2 cellular contexts compared by ENCODE assay signal in genomic region chr7:150977382-150978135, GRCh38.
TF ChIP-seq lines count a peak whose summit lies in the region.

No MANE protein-coding gene starts in this region.

TF ChIP-seq in HEK293, 187 proteins besides CTCF, POLR2A, EP300 and RAD21 (continued from another document and continues in another):
- no peak for TF ChIP-seq ZBTB44 (tag by site-specific recombination; IDR thresholded peaks at IDR 0.05)
- no peak for TF ChIP-seq BCL6B (tag by site-specific recombination; IDR thresholded peaks at IDR 0.05)
- no peak for TF ChIP-seq GLI2 (tag by site-specific recombination; IDR thresholded peaks at IDR 0.05; ENCODE audit: borderline replicate concordance, low read depth)
- TF ChIP-seq ZNF677 (tag by site-specific recombination; IDR thresholded peaks at IDR 0.05) = no peak
- no peak for TF ChIP-seq REST (tag by site-specific recombination; IDR thresholded peaks at IDR 0.05)
- 0 out of 2 replicates have a peak, but pooled peaks have one; percentile 22 for TF ChIP-seq ZFHX2 (tag by site-specific recombination; conservative IDR thresholded peaks at IDR 0.05)
- TF ChIP-seq ZNF175 (tag by site-specific recombination; IDR thresholded peaks at IDR 0.05) = no peak
- TF ChIP-seq ZBTB21 (tag by site-specific recombination; IDR thresholded peaks at IDR 0.05) = no peak
- no peak for TF ChIP-seq ZNF354C (tag by site-specific recombination; IDR thresholded peaks at IDR 0.05; ENCODE audit: borderline replicate concordance, low read depth)
- TF ChIP-seq ZFP41 (tag by site-specific recombination; IDR thresholded peaks at IDR 0.05; ENCODE audit: borderline replicate concordance) = no peak
- TF ChIP-seq PBX3 (CRISPR knock-in tag; IDR thresholded peaks at IDR 0.05) = no peak
- no peak for TF ChIP-seq ZNF133 (tag by site-specific recombination; IDR thresholded peaks at IDR 0.05)
- TF ChIP-seq ZBTB17 (tag by site-specific recombination; IDR thresholded peaks at IDR 0.05) = no peak
- no peak for TF ChIP-seq ZNF26 (tag by site-specific recombination; IDR thresholded peaks at IDR 0.05)
- no peak for TF ChIP-seq ZNF311 (tag by site-specific recombination; IDR thresholded peaks at IDR 0.05; ENCODE audit: borderline replicate concordance)
- no peak for TF ChIP-seq ZNF23 (tag by site-specific recombination; IDR thresholded peaks at IDR 0.05; ENCODE audit: borderline replicate concordance)
- no peak for TF ChIP-seq ZBTB7A (tag by site-specific recombination; IDR thresholded peaks at IDR 0.05; ENCODE audit: low read depth)
- peak; percentile 44; the same call in 1 of the 2 replicates for TF ChIP-seq ZBTB48 (tag by site-specific recombination; IDR thresholded peaks at IDR 0.05)

TF ChIP-seq in K562, 482 proteins besides CTCF, POLR2A, EP300 and RAD21 (continued from another document and continues in another):
- TF ChIP-seq KAT7 (CRISPR knock-in tag; IDR thresholded peaks at IDR 0.05; ENCODE audit: borderline replicate concordance) (no peak), CEBPG (CRISPR knock-in tag; IDR thresholded peaks at IDR 0.05) (no peak), CEBPG (tag; conservative IDR thresholded peaks at IDR 0.05 in 1 of 2, IDR thresholded peaks at IDR 0.05 in 1 of 2) (no peak), ATF7 (IDR thresholded peaks at IDR 0.05) (no peak), ZNF184 (CRISPR knock-in tag; IDR thresholded peaks at IDR 0.05) (no peak), MEF2D (tag; conservative IDR thresholded peaks at IDR 0.05; ENCODE audit: low read depth) (no peak), ZBTB26 (CRISPR knock-in tag; IDR thresholded peaks at IDR 0.05) (no peak), SIN3B (IDR thresholded peaks at IDR 0.05; ENCODE audit: low read depth) (0 out of 2 replicates have a peak, but pooled peaks have one; percentile 29), ZNF232 (CRISPR knock-in tag; IDR thresholded peaks at IDR 0.05) (no peak), ZNF589 (CRISPR knock-in tag; IDR thresholded peaks at IDR 0.05; ENCODE audit: low read depth) (no peak), ZNF384 (IDR thresholded peaks at IDR 0.05; ENCODE audit: low read depth, low read length) (no peak), ZNF12 (CRISPR knock-in tag; IDR thresholded peaks at IDR 0.05) (no peak), FOXP1 (CRISPR knock-in tag; IDR thresholded peaks at IDR 0.05) (0 out of 2 replicates have a peak, but pooled peaks have one; percentile 4), PRDM10 (IDR thresholded peaks at IDR 0.05; ENCODE audit: partially characterized antibody) (no peak), MGA (IDR thresholded peaks at IDR 0.05) (no peak), ZFX (CRISPR knock-in tag; IDR thresholded peaks at IDR 0.05) (peak; percentile 4; the same call in 1 of the 2 replicates), ZBTB12 (CRISPR knock-in tag; IDR thresholded peaks at IDR 0.05) (no peak), CCAR2 (IDR thresholded peaks at IDR 0.05; ENCODE audit: low read depth, low read length) (no peak), MBD1 (CRISPR knock-in tag; IDR thresholded peaks at IDR 0.05) (no peak), SIN3A (IDR thresholded peaks at IDR 0.05; ENCODE audit: borderline replicate concordance in 2 of 2, control insufficient read depth in 1 of 2, low read depth in 2 of 2, low read length in 2 of 2) (0 out of 4 replicates have a peak, but pooled peaks of 1 of the 2 experiments have one; percentile 62), U2AF2 (optimal IDR thresholded peaks at IDR 0.05; ENCODE audit: low read depth, low read length) (no peak), NONO (IDR thresholded peaks at IDR 0.05; ENCODE audit: low read depth in 2 of 2, low read length in 1 of 2) (no peak; a peak in 1 of 4 replicates), PATZ1 (CRISPR knock-in tag; IDR thresholded peaks at IDR 0.05; ENCODE audit: borderline replicate concordance) (no peak), GATAD2B (IDR thresholded peaks at IDR 0.05; ENCODE audit: borderline replicate concordance) (no peak), TAF1 (IDR thresholded peaks at IDR 0.05; ENCODE audit: control insufficient read depth, extremely low read depth, insufficient read depth, low read length, severe bottlenecking) (no peak), ZNF507 (tag; conservative IDR thresholded peaks at IDR 0.05) (no peak), PRMT5 (CRISPR knock-in tag; IDR thresholded peaks at IDR 0.05) (no peak), HNRNPL (IDR thresholded peaks at IDR 0.05; ENCODE audit: low read depth, low read length) (no peak), NELFE (IDR thresholded peaks at IDR 0.05; ENCODE audit: insufficient read depth, insufficient read length) (no peak)
